ENCODE assay signal across 9 cellular contexts in the genomic region with DNA sequence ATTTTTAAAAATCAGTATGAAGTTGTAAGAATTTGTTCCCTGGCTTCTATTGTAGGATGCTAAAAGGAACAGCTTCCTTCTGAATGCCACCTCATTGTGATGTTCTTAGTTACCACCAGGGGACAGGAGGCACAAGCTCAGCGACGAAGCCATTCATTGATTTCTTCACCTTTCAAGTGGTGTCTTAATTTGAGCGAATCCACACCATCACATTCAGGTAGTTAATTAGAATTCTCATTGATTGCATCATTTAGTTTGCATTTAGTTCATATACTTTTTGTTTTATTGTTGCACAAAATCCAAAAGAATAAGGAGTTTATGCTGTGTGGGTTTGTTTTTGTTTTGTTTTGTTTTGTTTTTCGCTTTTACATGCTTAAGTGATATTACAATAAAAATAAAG. TPM values are rescaled to one million over a fixed set of nuclear protein-coding genes. Genes with fewer than 3 reads are reported as not detected.
DNase-seq lines count a peak whose midpoint lies in the region; ATAC-seq and TF ChIP-seq lines count a peak whose summit lies in the region.
"Had no signal": no experiment of that assay in that cellular context is flagged by ENCODE, and none has a peak within 500 bp of the region (broad histone marks: within the 10 kb centered on the region; RNA-seq: fewer than 3 reads in every experiment).

No MANE protein-coding gene starts in this region.

- no peak overlapping the region for H3K4me3 ChIP-seq in HEK293 (ENCODE audit: low read depth, low read length)

- DNase-seq in DMS153 (lab: John Stamatoyannopoulos, UW) (peak; percentile 47), SHP77 treated with DMSO at 0.1 percent for 48 hours (lab: John Stamatoyannopoulos, UW) (peak; percentile 12), left colon (no peak), EL (no peak), omental fat pad (ENCODE audit: low spot score) (no peak), immature natural killer cell (no peak)
- DNase-seq in stimulated activated CD4-positive, alpha-beta T cell treated with anti-CD3 and anti-CD28 coated beads, Interleukin-4, amount 100 ng/mL, for 24 hours = no peak

- H3K36me3 Mint-ChIP-seq in immature natural killer cell = no peaks in the 10 kb centered on the region

- H3K9me3 Mint-ChIP-seq in immature natural killer cell = no peaks in the 10 kb centered on the region

- H3K27ac Mint-ChIP-seq in immature natural killer cell = no peak overlapping the region

- intact Hi-C loops in left colon (cut with DNase I, micrococcal nuclease) = no loop called here

- CTCF ChIA-PET in HEK293 (lab: Yijun Ruan, JAX) = interaction anchor here (0.6 to 1.7 kb wide), 49 partner anchors 9 to 620 kb away, joined by 3 to 28 read pairs (median 4); a partner anchor contains a TSS

- peak; percentile 83 for ATAC-seq in left colon
- no peak for ATAC-seq in omental fat pad (ENCODE audit: low FRiP score)

- H3K4me1 ChIP-seq in HEK293 (ENCODE audit: control insufficient read depth, insufficient read depth, low read length) = no peaks in the 10 kb centered on the region
- H3K4me1 ChIP-seq: parathyroid adenoma had no signal

- POLR2A ChIA-PET in HEK293 (lab: Yijun Ruan, JAX) = interaction anchor here (1.5 kb wide), 1 partner anchor 97 kb away, joined by 9 read pairs; a partner anchor contains a TSS

- peaks cover 0 to 2% (median 0%) of the 10 kb centered on the region in 3 donors for H3K27me3 Mint-ChIP-seq in immature natural killer cell (ENCODE audit: low read depth in 3 of 3)

- H3K9me3 ChIP-seq in HEK293 (ENCODE audit: control insufficient read depth, insufficient read depth, low read depth, low read length) = no peaks in the 10 kb centered on the region

- H3K4me1 Mint-ChIP-seq in immature natural killer cell = peaks cover 0 to 6% of the 10 kb centered on the region in 2 donors

- H3K27ac ChIP-seq in HEK293 (ENCODE audit: extremely low read depth, low read depth, low read length) = no peak overlapping the region
- H3K27ac ChIP-seq: parathyroid adenoma had no signal

- H3K36me3 ChIP-seq in HEK293 (ENCODE audit: control insufficient read depth in 2 of 2, insufficient read depth in 1 of 2, low read length in 2 of 2) = peaks cover 0 to 3% of the 10 kb centered on the region in 2 experiments; a peak in 1 of 3 replicates

- H3K4me3 Mint-ChIP-seq in immature natural killer cell = no peak overlapping the region

- TF ChIP-seq CTCF in HEK293 (tag by site-specific recombination; IDR thresholded peaks at IDR 0.05) = 0 out of 2 replicates have a peak, but pooled peaks have one; percentile 17
- no peak for TF ChIP-seq CTCF in omental fat pad (IDR thresholded peaks at IDR 0.05)

TF ChIP-seq in HEK293, 187 proteins besides CTCF, POLR2A, EP300 and RAD21:
- TF ChIP-seq ZNF654 (tag by site-specific recombination; IDR thresholded peaks at IDR 0.05; ENCODE audit: low read depth) = peak; percentile 43
- TF ChIP-seq, protein P1, sequence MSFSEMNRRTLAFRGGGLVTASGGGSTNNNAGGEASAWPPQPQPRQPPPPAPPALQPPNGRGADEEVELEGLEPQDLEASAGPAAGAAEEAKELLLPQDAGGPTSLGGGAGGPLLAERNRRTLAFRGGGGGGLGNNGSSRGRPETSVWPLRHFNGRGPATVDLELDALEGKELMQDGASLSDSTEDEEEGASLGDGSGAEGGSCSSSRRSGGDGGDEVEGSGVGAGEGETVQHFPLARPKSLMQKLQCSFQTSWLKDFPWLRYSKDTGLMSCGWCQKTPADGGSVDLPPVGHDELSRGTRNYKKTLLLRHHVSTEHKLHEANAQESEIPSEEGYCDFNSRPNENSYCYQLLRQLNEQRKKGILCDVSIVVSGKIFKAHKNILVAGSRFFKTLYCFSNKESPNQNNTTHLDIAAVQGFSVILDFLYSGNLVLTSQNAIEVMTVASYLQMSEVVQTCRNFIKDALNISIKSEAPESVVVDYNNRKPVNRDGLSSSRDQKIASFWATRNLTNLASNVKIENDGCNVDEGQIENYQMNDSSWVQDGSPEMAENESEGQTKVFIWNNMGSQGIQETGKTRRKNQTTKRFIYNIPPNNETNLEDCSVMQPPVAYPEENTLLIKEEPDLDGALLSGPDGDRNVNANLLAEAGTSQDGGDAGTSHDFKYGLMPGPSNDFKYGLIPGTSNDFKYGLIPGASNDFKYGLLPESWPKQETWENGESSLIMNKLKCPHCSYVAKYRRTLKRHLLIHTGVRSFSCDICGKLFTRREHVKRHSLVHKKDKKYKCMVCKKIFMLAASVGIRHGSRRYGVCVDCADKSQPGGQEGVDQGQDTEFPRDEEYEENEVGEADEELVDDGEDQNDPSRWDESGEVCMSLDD (tag by site-specific recombination; IDR thresholded peaks at IDR 0.05) = no peak
- TF ChIP-seq, protein P2, sequence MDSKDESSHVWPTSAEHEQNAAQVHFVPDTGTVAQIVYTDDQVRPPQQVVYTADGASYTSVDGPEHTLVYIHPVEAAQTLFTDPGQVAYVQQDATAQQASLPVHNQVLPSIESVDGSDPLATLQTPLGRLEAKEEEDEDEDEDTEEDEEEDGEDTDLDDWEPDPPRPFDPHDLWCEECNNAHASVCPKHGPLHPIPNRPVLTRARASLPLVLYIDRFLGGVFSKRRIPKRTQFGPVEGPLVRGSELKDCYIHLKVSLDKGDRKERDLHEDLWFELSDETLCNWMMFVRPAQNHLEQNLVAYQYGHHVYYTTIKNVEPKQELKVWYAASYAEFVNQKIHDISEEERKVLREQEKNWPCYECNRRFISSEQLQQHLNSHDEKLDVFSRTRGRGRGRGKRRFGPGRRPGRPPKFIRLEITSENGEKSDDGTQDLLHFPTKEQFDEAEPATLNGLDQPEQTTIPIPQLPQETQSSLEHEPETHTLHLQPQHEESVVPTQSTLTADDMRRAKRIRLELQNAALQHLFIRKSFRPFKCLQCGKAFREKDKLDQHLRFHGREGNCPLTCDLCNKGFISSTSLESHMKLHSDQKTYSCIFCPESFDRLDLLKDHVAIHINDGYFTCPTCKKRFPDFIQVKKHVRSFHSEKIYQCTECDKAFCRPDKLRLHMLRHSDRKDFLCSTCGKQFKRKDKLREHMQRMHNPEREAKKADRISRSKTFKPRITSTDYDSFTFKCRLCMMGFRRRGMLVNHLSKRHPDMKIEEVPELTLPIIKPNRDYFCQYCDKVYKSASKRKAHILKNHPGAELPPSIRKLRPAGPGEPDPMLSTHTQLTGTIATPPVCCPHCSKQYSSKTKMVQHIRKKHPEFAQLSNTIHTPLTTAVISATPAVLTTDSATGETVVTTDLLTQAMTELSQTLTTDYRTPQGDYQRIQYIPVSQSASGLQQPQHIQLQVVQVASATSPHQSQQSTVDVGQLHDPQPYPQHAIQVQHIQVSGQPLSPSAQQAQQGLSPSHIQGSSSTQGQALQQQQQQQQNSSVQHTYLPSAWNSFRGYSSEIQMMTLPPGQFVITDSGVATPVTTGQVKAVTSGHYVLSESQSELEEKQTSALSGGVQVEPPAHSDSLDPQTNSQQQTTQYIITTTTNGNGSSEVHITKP (tag by site-specific recombination; IDR thresholded peaks at IDR 0.05) = 0 out of 2 replicates have a peak, but pooled peaks have one; percentile 20
TF ChIP-seq in HEK293: peak in this region for 2.

RNA-seq across cellular contexts. Expression of a gene that starts 23.1 kb away (rescaled TPM):
- total RNA-seq in left colon (under 1 TPM; 0.12 to 0.34 TPM), omental fat pad (under 1 TPM in 3 of 4 donors, not detected in 1; 0.24 to 0.44 (median 0.37) TPM)
- not detected for polyA plus RNA-seq in immature natural killer cell

Comparison
In these comparisons a context has a peak if more than half of its experiments do, and no peak if none do; other contexts are left out.
1. DNase-seq: peak in DMS153 (single experiment) and SHP77 treated with DMSO at 0.1 percent for 48 hours (single experiment); none in left colon (0 of 2), EL (single experiment), omental fat pad (single experiment), immature natural killer cell (0 of 3) and stimulated activated CD4-positive, alpha-beta T cell treated with anti-CD3 and anti-CD28 coated beads, Interleukin-4, amount 100 ng/mL, for 24 hours (single experiment).